In the genomic region with DNA sequence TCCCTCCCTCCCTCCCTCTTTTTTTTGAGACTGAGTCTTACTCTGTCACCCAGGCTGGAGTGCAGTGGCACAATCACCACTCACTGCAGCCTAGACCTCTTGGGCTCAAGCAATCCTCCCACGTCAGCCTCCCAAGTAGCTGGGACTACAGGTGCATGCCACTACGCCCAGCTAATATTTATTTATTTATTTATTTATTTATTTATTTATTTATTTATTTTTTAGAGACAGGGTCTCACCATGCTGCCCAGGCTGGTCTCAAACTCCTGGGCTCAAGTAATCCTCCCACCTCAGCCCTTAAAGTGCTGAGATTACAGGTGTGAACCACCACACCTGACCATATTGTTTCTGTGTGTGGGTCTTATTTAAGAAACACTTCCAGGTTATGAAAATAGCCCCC, we compare ENCODE assay signal across 7 cellular contexts. TPM values are rescaled to one million over a fixed set of nuclear protein-coding genes. Genes with fewer than 3 reads are reported as not detected.
"Had no signal": no experiment of that assay in that cellular context is flagged by ENCODE, and none has a peak within 500 bp of the region (broad histone marks: within the 10 kb centered on the region; RNA-seq: fewer than 3 reads in every experiment).

No MANE protein-coding gene starts in this region.

RNA-seq across cellular contexts. Expression of a gene that starts 11.1 kb away (rescaled TPM):
- total RNA-seq: GM23248, GM23338, H1, H4, H7, H9, HFFc6 had no signal
- polyA plus RNA-seq: GM23248 had no signal

RNA-seq across cellular contexts. Expression of a gene that starts 23.9 kb away (rescaled TPM):
- total RNA-seq: GM23248, GM23338, H1, H4, H7, H9, HFFc6 had no signal
- polyA plus RNA-seq: GM23248, GM23338 had no signal

RNA-seq across cellular contexts. Expression of a gene that starts 25.6 kb away (rescaled TPM):
- total RNA-seq: GM23338 had no signal
- polyA plus RNA-seq: GM23338 had no signal
